1 cellular context compared by ENCODE assay signal in the genomic region with DNA sequence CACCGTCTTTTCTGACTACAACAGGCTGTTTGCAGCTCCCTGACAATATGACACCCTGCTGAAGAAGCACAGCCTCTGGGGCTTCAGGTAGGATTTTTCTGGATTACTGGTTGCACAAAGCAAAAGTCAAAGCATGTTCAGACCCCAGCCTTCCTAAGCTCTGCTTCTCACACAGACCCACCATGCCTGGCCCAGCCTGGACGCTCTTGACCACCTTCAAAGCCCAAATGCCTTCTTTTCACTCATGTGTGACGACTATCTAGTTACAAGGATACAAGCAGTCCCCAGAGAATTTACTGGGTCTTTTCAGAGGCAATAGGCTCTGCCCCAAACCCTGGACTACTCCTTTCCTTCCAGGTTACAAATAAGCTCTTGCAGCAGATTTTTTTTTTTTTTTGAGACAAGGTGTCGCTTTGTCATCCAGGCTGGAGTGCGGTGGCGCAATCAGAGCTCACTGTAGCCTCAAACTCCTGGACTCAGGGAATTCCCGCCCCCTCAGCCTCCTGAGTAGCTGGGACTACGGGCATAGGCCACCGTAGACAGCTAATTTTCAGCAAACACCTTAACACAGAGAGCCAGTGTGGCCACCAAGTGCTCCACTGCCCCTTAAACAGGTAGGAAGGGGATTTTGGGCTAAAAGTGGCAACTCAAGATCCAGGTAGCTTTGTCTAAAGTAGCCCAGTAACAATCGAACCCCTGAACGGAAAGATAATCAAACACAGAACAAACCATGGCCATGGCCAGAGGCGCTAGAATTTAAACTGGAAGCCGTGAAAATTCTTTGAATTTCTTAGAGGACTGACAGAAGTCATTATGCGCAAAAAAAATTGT.
A peak's percentile ranks its signal among the peaks of the same experiment; 100 is the strongest.
TF ChIP-seq lines count a peak whose summit lies in the region.

No MANE protein-coding gene starts in this region.

TF ChIP-seq in H1, 55 proteins besides CTCF, POLR2A, EP300 and RAD21:
- TF ChIP-seq BCL11A (IDR thresholded peaks at IDR 0.05; ENCODE audit: low read depth in 2 of 2, low read length in 2 of 2) = no peak
- peak; percentile 64; the same call in 1 of the 2 replicates for TF ChIP-seq CEBPB (IDR thresholded peaks at IDR 0.05; ENCODE audit: low read depth, low read length)
